ENCODE assay signal across 1 cellular context in the genomic region with DNA sequence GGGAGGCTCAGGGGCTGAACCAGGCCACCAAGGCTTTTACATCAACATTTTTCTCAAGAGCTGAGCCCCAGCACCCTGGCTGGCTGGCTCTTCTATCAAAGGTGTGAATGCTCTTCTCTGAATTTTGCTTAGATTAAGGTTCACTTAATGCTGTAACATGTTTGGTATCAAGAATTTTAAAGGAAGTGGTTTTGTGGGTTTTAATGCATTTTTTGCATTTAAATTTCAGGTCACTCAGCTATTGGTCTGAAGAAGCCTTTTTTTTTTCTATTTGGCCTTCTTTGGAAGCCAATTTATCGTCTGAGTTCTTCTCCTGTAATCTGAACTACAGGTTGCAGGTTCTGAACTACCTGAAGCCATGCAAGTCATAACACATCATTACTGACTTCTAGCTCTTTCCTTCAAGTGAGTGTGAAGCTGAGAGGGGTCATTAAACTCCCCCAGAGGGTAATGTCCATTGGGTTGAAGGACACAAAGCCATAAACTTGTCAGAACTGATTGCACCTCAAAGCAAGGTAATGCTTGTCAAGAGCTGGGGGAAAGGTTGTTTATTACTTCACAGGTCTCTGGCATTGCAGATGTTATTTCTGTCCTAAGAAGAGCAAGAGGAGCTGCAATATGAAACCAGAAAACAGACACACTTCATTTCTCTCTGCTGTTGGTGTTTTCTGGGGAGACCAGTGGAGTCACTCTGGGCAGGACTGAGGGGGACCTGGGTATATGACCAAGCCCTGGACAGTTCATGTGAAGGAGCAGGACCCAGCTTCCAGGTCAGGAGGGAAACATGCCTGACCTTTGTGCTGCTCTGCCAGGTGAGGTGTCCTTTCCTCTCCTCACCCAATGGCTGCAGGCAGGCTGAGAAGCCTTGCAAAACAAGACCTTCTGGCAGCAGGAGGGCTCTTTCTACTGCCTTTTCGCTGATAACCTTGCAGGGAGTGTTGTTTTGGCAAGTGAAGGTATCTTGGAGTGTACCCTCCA.
A peak's percentile ranks its signal among the peaks of the same experiment; 100 is the strongest.
TF ChIP-seq lines count a peak whose summit lies in the region.

No MANE protein-coding gene starts in this region.

TF ChIP-seq in GM12878, 131 proteins besides CTCF, POLR2A, EP300 and RAD21:
- TF ChIP-seq MLLT1 (IDR thresholded peaks at IDR 0.05) (0 out of 2 replicates have a peak, but pooled peaks have one; percentile 26), TCF12 (IDR thresholded peaks at IDR 0.05; ENCODE audit: low read depth, low read length) (no peak), CHD1 (IDR thresholded peaks at IDR 0.05; ENCODE audit: low read depth, low read length) (no peak), RUNX3 (IDR thresholded peaks at IDR 0.05; ENCODE audit: low read length) (peak; percentile 63; the same call in 1 of the 2 replicates), CBX3 (IDR thresholded peaks at IDR 0.05; ENCODE audit: borderline replicate concordance, low read depth) (no peak), IKZF1 (conservative IDR thresholded peaks at IDR 0.05) (no peak), MTA2 (IDR thresholded peaks at IDR 0.05; ENCODE audit: low read depth) (peak; percentile 28; the same call in 1 of the 2 replicates), MTA3 (IDR thresholded peaks at IDR 0.05; ENCODE audit: borderline replicate concordance, low read length) (0 out of 2 replicates have a peak, but pooled peaks have one; percentile 41), MEF2A (IDR thresholded peaks at IDR 0.05; ENCODE audit: insufficient read depth, low read depth, low read length) (0 out of 2 replicates have a peak, but pooled peaks have one; percentile 36), SUZ12 (IDR thresholded peaks at IDR 0.05; ENCODE audit: unreplicated experiment) (no peak), KLF5 (IDR thresholded peaks at IDR 0.05; ENCODE audit: partially characterized antibody) (no peak), IKZF2 (IDR thresholded peaks at IDR 0.05) (no peak), NR2C1 (IDR thresholded peaks at IDR 0.05) (no peak), ZNF384 (IDR thresholded peaks at IDR 0.05; ENCODE audit: borderline replicate concordance, low read depth, low read length) (peak; percentile 69; the same call in 1 of the 2 replicates), NRF1 (conservative IDR thresholded peaks at IDR 0.05; ENCODE audit: low read depth, low read length) (no peak), ZNF687 (IDR thresholded peaks at IDR 0.05) (0 out of 2 replicates have a peak, but pooled peaks have one; percentile 13), SIN3A (IDR thresholded peaks at IDR 0.05; ENCODE audit: low read depth, low read length) (no peak), SPI1 (IDR thresholded peaks at IDR 0.05; ENCODE audit: borderline replicate concordance, insufficient read depth, low read depth, low read length) (0 out of 2 replicates have a peak, but pooled peaks have one; percentile 20), PAX8 (IDR thresholded peaks at IDR 0.05) (no peak)
- TF ChIP-seq, protein P1, sequence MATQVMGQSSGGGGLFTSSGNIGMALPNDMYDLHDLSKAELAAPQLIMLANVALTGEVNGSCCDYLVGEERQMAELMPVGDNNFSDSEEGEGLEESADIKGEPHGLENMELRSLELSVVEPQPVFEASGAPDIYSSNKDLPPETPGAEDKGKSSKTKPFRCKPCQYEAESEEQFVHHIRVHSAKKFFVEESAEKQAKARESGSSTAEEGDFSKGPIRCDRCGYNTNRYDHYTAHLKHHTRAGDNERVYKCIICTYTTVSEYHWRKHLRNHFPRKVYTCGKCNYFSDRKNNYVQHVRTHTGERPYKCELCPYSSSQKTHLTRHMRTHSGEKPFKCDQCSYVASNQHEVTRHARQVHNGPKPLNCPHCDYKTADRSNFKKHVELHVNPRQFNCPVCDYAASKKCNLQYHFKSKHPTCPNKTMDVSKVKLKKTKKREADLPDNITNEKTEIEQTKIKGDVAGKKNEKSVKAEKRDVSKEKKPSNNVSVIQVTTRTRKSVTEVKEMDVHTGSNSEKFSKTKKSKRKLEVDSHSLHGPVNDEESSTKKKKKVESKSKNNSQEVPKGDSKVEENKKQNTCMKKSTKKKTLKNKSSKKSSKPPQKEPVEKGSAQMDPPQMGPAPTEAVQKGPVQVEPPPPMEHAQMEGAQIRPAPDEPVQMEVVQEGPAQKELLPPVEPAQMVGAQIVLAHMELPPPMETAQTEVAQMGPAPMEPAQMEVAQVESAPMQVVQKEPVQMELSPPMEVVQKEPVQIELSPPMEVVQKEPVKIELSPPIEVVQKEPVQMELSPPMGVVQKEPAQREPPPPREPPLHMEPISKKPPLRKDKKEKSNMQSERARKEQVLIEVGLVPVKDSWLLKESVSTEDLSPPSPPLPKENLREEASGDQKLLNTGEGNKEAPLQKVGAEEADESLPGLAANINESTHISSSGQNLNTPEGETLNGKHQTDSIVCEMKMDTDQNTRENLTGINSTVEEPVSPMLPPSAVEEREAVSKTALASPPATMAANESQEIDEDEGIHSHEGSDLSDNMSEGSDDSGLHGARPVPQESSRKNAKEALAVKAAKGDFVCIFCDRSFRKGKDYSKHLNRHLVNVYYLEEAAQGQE (IDR thresholded peaks at IDR 0.05; ENCODE audit: low read depth, low read length) = no peak
- TF ChIP-seq, protein P2, sequence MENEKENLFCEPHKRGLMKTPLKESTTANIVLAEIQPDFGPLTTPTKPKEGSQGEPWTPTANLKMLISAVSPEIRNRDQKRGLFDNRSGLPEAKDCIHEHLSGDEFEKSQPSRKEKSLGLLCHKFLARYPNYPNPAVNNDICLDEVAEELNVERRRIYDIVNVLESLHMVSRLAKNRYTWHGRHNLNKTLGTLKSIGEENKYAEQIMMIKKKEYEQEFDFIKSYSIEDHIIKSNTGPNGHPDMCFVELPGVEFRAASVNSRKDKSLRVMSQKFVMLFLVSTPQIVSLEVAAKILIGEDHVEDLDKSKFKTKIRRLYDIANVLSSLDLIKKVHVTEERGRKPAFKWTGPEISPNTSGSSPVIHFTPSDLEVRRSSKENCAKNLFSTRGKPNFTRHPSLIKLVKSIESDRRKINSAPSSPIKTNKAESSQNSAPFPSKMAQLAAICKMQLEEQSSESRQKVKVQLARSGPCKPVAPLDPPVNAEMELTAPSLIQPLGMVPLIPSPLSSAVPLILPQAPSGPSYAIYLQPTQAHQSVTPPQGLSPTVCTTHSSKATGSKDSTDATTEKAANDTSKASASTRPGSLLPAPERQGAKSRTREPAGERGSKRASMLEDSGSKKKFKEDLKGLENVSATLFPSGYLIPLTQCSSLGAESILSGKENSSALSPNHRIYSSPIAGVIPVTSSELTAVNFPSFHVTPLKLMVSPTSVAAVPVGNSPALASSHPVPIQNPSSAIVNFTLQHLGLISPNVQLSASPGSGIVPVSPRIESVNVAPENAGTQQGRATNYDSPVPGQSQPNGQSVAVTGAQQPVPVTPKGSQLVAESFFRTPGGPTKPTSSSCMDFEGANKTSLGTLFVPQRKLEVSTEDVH (IDR thresholded peaks at IDR 0.05; ENCODE audit: low read depth, partially characterized antibody) = no peak
- TF ChIP-seq, protein P3, sequence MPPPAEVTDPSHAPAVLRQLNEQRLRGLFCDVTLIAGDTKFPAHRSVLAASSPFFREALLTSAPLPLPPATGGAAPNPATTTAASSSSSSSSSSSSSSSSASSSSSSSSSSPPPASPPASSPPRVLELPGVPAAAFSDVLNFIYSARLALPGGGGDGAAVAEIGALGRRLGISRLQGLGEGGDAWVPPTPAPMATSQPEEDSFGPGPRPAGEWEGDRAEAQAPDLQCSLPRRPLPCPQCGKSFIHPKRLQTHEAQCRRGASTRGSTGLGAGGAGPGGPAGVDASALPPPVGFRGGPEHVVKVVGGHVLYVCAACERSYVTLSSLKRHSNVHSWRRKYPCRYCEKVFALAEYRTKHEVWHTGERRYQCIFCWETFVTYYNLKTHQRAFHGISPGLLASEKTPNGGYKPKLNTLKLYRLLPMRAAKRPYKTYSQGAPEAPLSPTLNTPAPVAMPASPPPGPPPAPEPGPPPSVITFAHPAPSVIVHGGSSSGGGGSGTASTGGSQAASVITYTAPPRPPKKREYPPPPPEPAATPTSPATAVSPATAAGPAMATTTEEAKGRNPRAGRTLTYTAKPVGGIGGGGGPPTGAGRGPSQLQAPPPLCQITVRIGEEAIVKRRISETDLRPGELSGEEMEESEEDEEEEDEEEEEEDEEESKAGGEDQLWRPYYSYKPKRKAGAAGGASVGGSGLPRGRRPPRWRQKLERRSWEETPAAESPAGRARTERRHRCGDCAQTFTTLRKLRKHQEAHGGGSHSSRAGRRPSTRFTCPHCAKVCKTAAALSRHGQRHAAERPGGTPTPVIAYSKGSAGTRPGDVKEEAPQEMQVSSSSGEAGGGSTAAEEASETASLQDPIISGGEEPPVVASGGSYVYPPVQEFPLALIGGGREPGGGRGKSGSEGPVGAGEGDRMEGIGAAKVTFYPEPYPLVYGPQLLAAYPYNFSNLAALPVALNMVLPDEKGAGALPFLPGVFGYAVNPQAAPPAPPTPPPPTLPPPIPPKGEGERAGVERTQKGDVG (CRISPR knock-in tag; IDR thresholded peaks at IDR 0.05) = no peak
- TF ChIP-seq, protein P4, sequence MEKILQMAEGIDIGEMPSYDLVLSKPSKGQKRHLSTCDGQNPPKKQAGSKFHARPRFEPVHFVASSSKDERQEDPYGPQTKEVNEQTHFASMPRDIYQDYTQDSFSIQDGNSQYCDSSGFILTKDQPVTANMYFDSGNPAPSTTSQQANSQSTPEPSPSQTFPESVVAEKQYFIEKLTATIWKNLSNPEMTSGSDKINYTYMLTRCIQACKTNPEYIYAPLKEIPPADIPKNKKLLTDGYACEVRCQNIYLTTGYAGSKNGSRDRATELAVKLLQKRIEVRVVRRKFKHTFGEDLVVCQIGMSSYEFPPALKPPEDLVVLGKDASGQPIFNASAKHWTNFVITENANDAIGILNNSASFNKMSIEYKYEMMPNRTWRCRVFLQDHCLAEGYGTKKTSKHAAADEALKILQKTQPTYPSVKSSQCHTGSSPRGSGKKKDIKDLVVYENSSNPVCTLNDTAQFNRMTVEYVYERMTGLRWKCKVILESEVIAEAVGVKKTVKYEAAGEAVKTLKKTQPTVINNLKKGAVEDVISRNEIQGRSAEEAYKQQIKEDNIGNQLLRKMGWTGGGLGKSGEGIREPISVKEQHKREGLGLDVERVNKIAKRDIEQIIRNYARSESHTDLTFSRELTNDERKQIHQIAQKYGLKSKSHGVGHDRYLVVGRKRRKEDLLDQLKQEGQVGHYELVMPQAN (conservative IDR thresholded peaks at IDR 0.05) = no peak
- TF ChIP-seq, protein P5, sequence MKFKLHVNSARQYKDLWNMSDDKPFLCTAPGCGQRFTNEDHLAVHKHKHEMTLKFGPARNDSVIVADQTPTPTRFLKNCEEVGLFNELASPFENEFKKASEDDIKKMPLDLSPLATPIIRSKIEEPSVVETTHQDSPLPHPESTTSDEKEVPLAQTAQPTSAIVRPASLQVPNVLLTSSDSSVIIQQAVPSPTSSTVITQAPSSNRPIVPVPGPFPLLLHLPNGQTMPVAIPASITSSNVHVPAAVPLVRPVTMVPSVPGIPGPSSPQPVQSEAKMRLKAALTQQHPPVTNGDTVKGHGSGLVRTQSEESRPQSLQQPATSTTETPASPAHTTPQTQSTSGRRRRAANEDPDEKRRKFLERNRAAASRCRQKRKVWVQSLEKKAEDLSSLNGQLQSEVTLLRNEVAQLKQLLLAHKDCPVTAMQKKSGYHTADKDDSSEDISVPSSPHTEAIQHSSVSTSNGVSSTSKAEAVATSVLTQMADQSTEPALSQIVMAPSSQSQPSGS (IDR thresholded peaks at IDR 0.05; ENCODE audit: low read length) = no peak
